ENCODE assay signal across 18 cellular contexts in genomic region chr7:70828366-70828765, GRCh38.
DNase-seq lines count a peak whose midpoint lies in the region; ATAC-seq, FAIRE-seq and TF ChIP-seq lines count a peak whose summit lies in the region.
"Had no signal": no experiment of that assay in that cellular context is flagged by ENCODE, and none has a peak within 500 bp of the region (broad histone marks: within the 10 kb centered on the region; RNA-seq: fewer than 3 reads in every experiment).

No MANE protein-coding gene starts in this region.

- peak overlapping the region; percentile 94; the same call in 1 of the 2 replicates for H2BK12ac ChIP-seq in H1 (ENCODE audit: low read depth, low read length)

- H3K9ac ChIP-seq in H1 (replicated peaks in 1 of 4; ENCODE audit: extremely low read depth in 1 of 4, low read depth in 3 of 4, low read length in 3 of 4), result no peak overlapping the region

- 86% methylated on average over 5 of the region's 5 CpGs; no CpG with 5 or more reads in 1 of the 2 experiments for WGBS in H1 (ENCODE audit: extremely low coverage in 1 of 2, insufficient coverage in 1 of 2, insufficient read length in 1 of 2, insufficient replicate concordance in 2 of 2, low coverage in 1 of 2, low lambda C conversion rate in 2 of 2, missing lambda C conversion rate in 1 of 2), 2 experiments
- 35 to 49% methylated on average over 5 of the region's 5 CpGs for WGBS in body of pancreas, 2 donors

- no peak overlapping the region for H2BK120ac ChIP-seq in H1 (replicated peaks; ENCODE audit: low read depth, low read length)

- H3K56ac ChIP-seq in H1 (replicated peaks; ENCODE audit: insufficient read length, low read depth, low read length), result no peak overlapping the region

- no peak overlapping the region for H4K5ac ChIP-seq in H1 (ENCODE audit: insufficient read length, low read depth, low read length)

- CTCF ChIA-PET in H1 (lab: Charles Lee; ENCODE audit: partially characterized antibody), result interaction anchor here (0.6 to 4.0 kb wide), 34 partner anchors 10 to 1529 kb away, joined by 3 to 40 read pairs (median 4); no protein-coding TSS in a partner anchor

- intact Hi-C loops in body of pancreas (cut with DNase I), result no loop called here

- TF ChIP-seq CTCF in H1 (IDR thresholded peaks at IDR 0.05; ENCODE audit: control extremely low read depth in 1 of 3, insufficient read depth in 1 of 3, low read depth in 1 of 3, low read length in 3 of 3) (no peak), body of pancreas (IDR thresholded peaks at IDR 0.05) (no peak)

- no peak overlapping the region for H4K8ac ChIP-seq in H1 (ENCODE audit: extremely low read depth, insufficient read depth, low read length)

- peak overlapping the region; percentile 75; the same call in 1 of the 2 replicates for H2BK20ac ChIP-seq in H1 (ENCODE audit: low read length)

- H3K36me3 ChIP-seq in H1 (ENCODE audit: control insufficient read depth in 2 of 4, insufficient read depth in 4 of 4, low read length in 3 of 4) (no peaks in the 10 kb centered on the region), body of pancreas (replicated peaks in 1 of 2; ENCODE audit: insufficient read depth in 1 of 2, low read depth in 2 of 2) (no peaks in the 10 kb centered on the region)
- H3K36me3 ChIP-seq: BLaER1 treated with 17β-estradiol and CSF1 and Interleukin-3, amounts not matched to agents 10 nM and 100 nM had no signal

- no peak overlapping the region for H2AK5ac ChIP-seq in H1 (ENCODE audit: low read depth, low read length)

- H2BK5ac ChIP-seq in H1 (ENCODE audit: low read depth, low read length), result 0 out of 2 replicates have a peak overlapping the region, but pooled peaks have one; percentile 29

- no peak for TF ChIP-seq RAD21 in H1 (IDR thresholded peaks at IDR 0.05 in 1 of 2, conservative IDR thresholded peaks at IDR 0.05 in 1 of 2; ENCODE audit: low read depth in 2 of 2, low read length in 2 of 2)

- ATAC-seq in HG02885 (IDR thresholded peaks at IDR 0.05; ENCODE audit: poor library complexity, unreplicated experiment) (no peak), body of pancreas (no peak)

- H3K4ac ChIP-seq in H1 (replicated peaks; ENCODE audit: insufficient read length, low read depth, low read length), result no peak overlapping the region

- POLR2A ChIA-PET in H1 (lab: Charles Lee; ENCODE audit: partially characterized antibody), result no interaction called here

- peak; percentile 9 for DNase-seq in NCI-H82 (lab: John Stamatoyannopoulos, UW)
- no peak for DNase-seq in NCI-H82 treated with DMSO at 0.1 percent for 48 hours (lab: John Stamatoyannopoulos, UW; ENCODE audit: unreplicated experiment)
- DNase-seq in H1 (ENCODE audit: low read depth in 1 of 2, low spot score in 2 of 2), result no peak
- DNase-seq in left kidney (ENCODE audit: low read depth, low spot score), result peak; percentile 57
- no peak for DNase-seq in body of pancreas
- DNase-seq: DMS153, DMS79, DND-41, EL, GDM1 had no signal

- H4K20me1 ChIP-seq in H1 (replicated peaks in 1 of 2; ENCODE audit: control insufficient read depth in 1 of 2, insufficient read depth in 2 of 2, low read length in 2 of 2), result no peaks in the 10 kb centered on the region
- H4K20me1 ChIP-seq: BLaER1 treated with 17β-estradiol and CSF1 and Interleukin-3, amounts not matched to agents 10 nM and 100 nM had no signal

- H3K9me3 ChIP-seq in H1 (ENCODE audit: insufficient read depth in 2 of 2, low read depth in 1 of 2, low read length in 1 of 2) (peaks cover 0 to 3% of the 10 kb centered on the region in 2 experiments; a peak in 1 of 4 replicates), body of pancreas (no peaks in the 10 kb centered on the region)
- H3K9me3 ChIP-seq: A549 had no signal

- no peak overlapping the region for H4K91ac ChIP-seq in H1 (replicated peaks; ENCODE audit: insufficient read length, low read length)

- H3K27ac ChIP-seq in H1 (ENCODE audit: low read depth, low read length) (no peak overlapping the region), body of pancreas (no peak overlapping the region)
- H3K27ac ChIP-seq: 22Rv1; A549; BLaER1 treated with 17β-estradiol and CSF1 and Interleukin-3, amounts not matched to agents 10 nM and 100 nM; C4-2B had no signal

- H3K79me2 ChIP-seq in H1 (ENCODE audit: control insufficient read depth in 1 of 2, insufficient read depth in 2 of 2, low read length in 2 of 2), result no peaks in the 10 kb centered on the region

- H3K14ac ChIP-seq in H1 (ENCODE audit: insufficient read length), result no peak overlapping the region

- H3K4me2 ChIP-seq in H1 (ENCODE audit: insufficient read depth in 1 of 2, low read depth in 2 of 2, low read length in 2 of 2), result no peak overlapping the region
- H3K4me2 ChIP-seq: A549 had no signal

- H2AFZ ChIP-seq in H1 (ENCODE audit: low read length), result no peak overlapping the region

- H3K18ac ChIP-seq in H1 (ENCODE audit: extremely low read depth, low read length), result no peak overlapping the region

- FAIRE-seq in H1 (lab: Jason Lieb, UNC), result no peak
- FAIRE-seq: A549, GM12878, GM12892, GM19239 had no signal

- no peak overlapping the region for H2BK15ac ChIP-seq in H1 (ENCODE audit: low read length)

- TF ChIP-seq POLR2A in H1 (IDR thresholded peaks at IDR 0.05; ENCODE audit: control extremely low read depth in 1 of 2, low read depth in 2 of 2, low read length in 2 of 2) (no peak), body of pancreas (IDR thresholded peaks at IDR 0.05) (no peak)

- no peak overlapping the region for H3K23ac ChIP-seq in H1 (ENCODE audit: insufficient read length)

- no peak for TF ChIP-seq EP300 in H1 (IDR thresholded peaks at IDR 0.05; ENCODE audit: borderline replicate concordance in 1 of 2, low read depth in 2 of 2, low read length in 2 of 2)

- H3K4me1 ChIP-seq in H1 (replicated peaks in 1 of 4; ENCODE audit: control insufficient read depth in 3 of 4, insufficient read depth in 4 of 4, low read length in 3 of 4) (peaks cover 0 to 7% (median 4%) of the 10 kb centered on the region in 4 experiments; a peak in 5 of 7 replicates), body of pancreas (peaks cover 6% of the 10 kb centered on the region)
- H3K4me1 ChIP-seq: A549 had no signal

- H3K79me1 ChIP-seq in H1 (ENCODE audit: low read depth, low read length), result no peaks in the 10 kb centered on the region

- H3K27me3 ChIP-seq in H1 (replicated peaks in 1 of 4; ENCODE audit: control insufficient read depth in 3 of 4, extremely low read depth in 1 of 4, insufficient read depth in 3 of 4, low read length in 3 of 4), result no peaks in the 10 kb centered on the region
- H3K27me3 ChIP-seq in body of pancreas, result peaks cover 0 to 8% of the 10 kb centered on the region in 2 donors

- no peak overlapping the region for H3K4me3 ChIP-seq in H1 (ENCODE audit: extremely low read depth in 1 of 4, insufficient read depth in 2 of 4, low read depth in 3 of 4, low read length in 4 of 4)
- no peak overlapping the region for H3K4me3 ChIP-seq in body of pancreas
- H3K4me3 ChIP-seq: A549; BLaER1 treated with 17β-estradiol and CSF1 and Interleukin-3, amounts not matched to agents 10 nM and 100 nM; GM12878 had no signal

- H3K23me2 ChIP-seq in H1 (ENCODE audit: low read depth, low read length), result no peaks in the 10 kb centered on the region

TF ChIP-seq in H1, 55 proteins besides CTCF, POLR2A, EP300 and RAD21 (continues in another document):
- TF ChIP-seq SRF (IDR thresholded peaks at IDR 0.05; ENCODE audit: low read depth, low read length) (no peak), MAX (IDR thresholded peaks at IDR 0.05) (no peak), RXRA (IDR thresholded peaks at IDR 0.05; ENCODE audit: insufficient read depth, low read depth, low read length) (no peak), BRCA1 (IDR thresholded peaks at IDR 0.05; ENCODE audit: low read depth, low read length) (no peak), SIX5 (IDR thresholded peaks at IDR 0.05; ENCODE audit: low read depth, low read length) (no peak), GTF2F1 (IDR thresholded peaks at IDR 0.05; ENCODE audit: borderline replicate concordance, low read depth, low read length) (no peak), YY1 (IDR thresholded peaks at IDR 0.05; ENCODE audit: low read depth, low read length) (no peak), TAF1 (IDR thresholded peaks at IDR 0.05; ENCODE audit: low read depth, low read length) (no peak), RNF2 (IDR thresholded peaks at IDR 0.05; ENCODE audit: borderline replicate concordance, low read depth, low read length, missing control alignments, poor library complexity, severe bottlenecking) (no peak), KDM1A (IDR thresholded peaks at IDR 0.05; ENCODE audit: borderline replicate concordance, low read length) (no peak), EGR1 (IDR thresholded peaks at IDR 0.05; ENCODE audit: borderline replicate concordance, low read depth, low read length) (no peak), SUZ12 (IDR thresholded peaks at IDR 0.05; ENCODE audit: low read length) (no peak), EZH2 (IDR thresholded peaks at IDR 0.05; ENCODE audit: low read depth, low read length, severe bottlenecking) (no peak), RFX5 (IDR thresholded peaks at IDR 0.05; ENCODE audit: borderline replicate concordance, low read depth, low read length) (no peak), POU5F1 (IDR thresholded peaks at IDR 0.05; ENCODE audit: low read depth, low read length) (no peak), HDAC2 (IDR thresholded peaks at IDR 0.05; ENCODE audit: borderline replicate concordance in 1 of 2, low read depth in 2 of 2, low read length in 2 of 2) (no peak)
- TF ChIP-seq, protein P1, sequence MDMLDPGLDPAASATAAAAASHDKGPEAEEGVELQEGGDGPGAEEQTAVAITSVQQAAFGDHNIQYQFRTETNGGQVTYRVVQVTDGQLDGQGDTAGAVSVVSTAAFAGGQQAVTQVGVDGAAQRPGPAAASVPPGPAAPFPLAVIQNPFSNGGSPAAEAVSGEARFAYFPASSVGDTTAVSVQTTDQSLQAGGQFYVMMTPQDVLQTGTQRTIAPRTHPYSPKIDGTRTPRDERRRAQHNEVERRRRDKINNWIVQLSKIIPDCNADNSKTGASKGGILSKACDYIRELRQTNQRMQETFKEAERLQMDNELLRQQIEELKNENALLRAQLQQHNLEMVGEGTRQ (IDR thresholded peaks at IDR 0.05; ENCODE audit: low read length), result no peak

Comparison
In these comparisons a context has a peak if more than half of its experiments do, and no peak if none do; other contexts are left out.
1. DNase-seq: peak in NCI-H82 (single experiment) and left kidney (single experiment); none in NCI-H82 treated with DMSO at 0.1 percent for 48 hours (single experiment), H1 (0 of 2) and body of pancreas (0 of 4).